Comparison of ENCODE assay signal across 8 cellular contexts in the genomic region with DNA sequence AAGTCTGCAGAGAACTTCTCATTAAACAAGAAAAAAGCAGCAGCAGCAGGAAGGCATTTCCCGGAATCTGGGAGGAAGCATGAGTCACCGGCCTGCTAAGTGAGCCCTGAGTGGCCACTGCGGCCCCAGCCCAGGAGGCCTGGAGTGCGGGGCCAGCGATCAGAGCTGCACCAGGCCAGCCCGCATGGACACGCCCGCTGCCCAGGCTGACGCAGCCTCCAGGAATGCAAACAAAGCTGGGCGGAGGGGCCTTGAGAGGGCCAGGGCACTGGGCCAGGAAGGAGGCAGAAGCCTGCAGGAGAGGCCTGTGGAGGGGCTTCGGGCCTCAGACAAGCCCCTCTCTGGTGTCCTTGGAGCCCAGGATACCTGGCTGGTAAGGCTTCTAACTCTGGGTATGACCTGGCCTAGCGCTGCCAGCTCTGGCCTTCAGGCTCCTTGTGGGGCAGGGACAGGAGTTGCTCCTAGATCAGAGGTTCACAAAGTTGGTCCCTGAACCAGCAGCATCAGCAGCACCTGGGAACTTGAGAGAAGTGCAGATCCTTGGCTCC.
DNase-seq lines count a peak whose midpoint lies in the region; ATAC-seq and TF ChIP-seq lines count a peak whose summit lies in the region.

No MANE protein-coding gene starts in this region.

- no peak for TF ChIP-seq EP300 in transverse colon (IDR thresholded peaks at IDR 0.05; ENCODE audit: low read depth)

- CTCF ChIA-PET in BJ (lab: Yijun Ruan, JAX) = interaction anchor here (0.7 to 2.6 kb wide), 9 partner anchors 14 to 400 kb away, joined by 3 to 13 read pairs (median 4); no protein-coding TSS in a partner anchor

- DNase-seq in BJ (ENCODE audit: low read depth) = peak; percentile 91
- DNase-seq in LoVo (ENCODE audit: low spot score) = peak; percentile 98
- peak; percentile 86 for DNase-seq in colonic mucosa
- DNase-seq in transverse colon = peak; percentile 89
- DNase-seq in DMS153 treated with DMSO at 0.1 percent for 48 hours (lab: John Stamatoyannopoulos, UW; ENCODE audit: unreplicated experiment) = no peak
- no peak for DNase-seq in stimulated activated CD4-positive, alpha-beta T cell treated with anti-CD3 and anti-CD28 coated beads, Interleukin-4, amount 100 ng/mL, for 24 hours

- in situ Hi-C loops in transverse colon (cut with MboI; ENCODE audit: low pct_ligation_motif_present in 1 of 4, low pct_unique_long_range_greater_than_20kb in 1 of 4, low sequenced_read_pairs in 3 of 4) = no loop called here

- no peak for TF ChIP-seq CTCF in BJ (IDR thresholded peaks at IDR 0.05; ENCODE audit: insufficient read depth, low read depth, low read length)
- TF ChIP-seq CTCF in colonic mucosa (IDR thresholded peaks at IDR 0.05) = no peak
- TF ChIP-seq CTCF in liver (IDR thresholded peaks at IDR 0.05; ENCODE audit: low read depth, low read length, missing input control) = no peak
- no peak for TF ChIP-seq CTCF in transverse colon (IDR thresholded peaks at IDR 0.05)

- WGBS in liver = 67% methylated on average over 12 of the region's 12 CpGs
- WGBS in transverse colon (ENCODE audit: low coverage in 1 of 2), 2 donors = 5 to 23% methylated on average over 3 to 12 of the region's 12 CpGs

- POLR2A ChIA-PET in BJ (lab: Charles Lee) = interaction anchor here (0.6 kb wide), 1 partner anchor 39 kb away, joined by 4 read pairs; no protein-coding TSS in a partner anchor

- no peak for TF ChIP-seq RAD21 in liver (IDR thresholded peaks at IDR 0.05)

- intact Hi-C loops in colonic mucosa (cut with DNase I) (no loop called here), transverse colon (cut with DNase I; ENCODE audit: low total_unique reads) (no loop called here)

- H3K27ac ChIP-seq in colonic mucosa = peak overlapping the region; percentile 51
- H3K27ac ChIP-seq in liver (ENCODE audit: low read depth in 1 of 2, low read length in 2 of 2) = no peak overlapping the region
- H3K27ac ChIP-seq in transverse colon = peak overlapping the region; percentile 71 to 81 (median 74)

- peaks cover 17% of the 10 kb centered on the region for H3K4me1 ChIP-seq in colonic mucosa
- H3K4me1 ChIP-seq in liver (ENCODE audit: control insufficient read depth in 4 of 4, insufficient read depth in 4 of 4, low read length in 3 of 4) = no peaks in the 10 kb centered on the region
- H3K4me1 ChIP-seq in transverse colon = peaks cover 17 to 20% (median 19%) of the 10 kb centered on the region in 4 donors

- H3K4me3 ChIP-seq in BJ (ENCODE audit: low read depth, low read length) = no peak overlapping the region
- no peak overlapping the region for H3K4me3 ChIP-seq in colonic mucosa
- H3K4me3 ChIP-seq in liver (ENCODE audit: low read depth in 1 of 3, low read length in 3 of 3) = no peak overlapping the region
- no peak overlapping the region for H3K4me3 ChIP-seq in transverse colon

- no peak for ATAC-seq in GM19351 (IDR thresholded peaks at IDR 0.05; ENCODE audit: unreplicated experiment)

- no peaks in the 10 kb centered on the region for H3K9me3 ChIP-seq in colonic mucosa
- H3K9me3 ChIP-seq in liver (ENCODE audit: control insufficient read depth in 4 of 4, low read length in 3 of 4) = no peaks in the 10 kb centered on the region
- H3K9me3 ChIP-seq in transverse colon = no peaks in the 10 kb centered on the region

- H3K27me3 ChIP-seq in BJ (ENCODE audit: control insufficient read depth, insufficient read depth, low read length) (no peaks in the 10 kb centered on the region), colonic mucosa (no peaks in the 10 kb centered on the region), liver (ENCODE audit: control insufficient read depth in 4 of 4, insufficient read depth in 4 of 4, low read length in 3 of 4) (no peaks in the 10 kb centered on the region), transverse colon (no peaks in the 10 kb centered on the region)

- H3K9ac ChIP-seq in colonic mucosa (ENCODE audit: low read depth in 2 of 2, low read length in 2 of 2) = peak overlapping the region in 1 of 2 donors; percentile 24
- no peak overlapping the region for H3K9ac ChIP-seq in liver (ENCODE audit: low read depth in 1 of 2, low read length in 2 of 2)

- H3K36me3 ChIP-seq in BJ (ENCODE audit: control insufficient read depth, insufficient read depth, low read length) (no peaks in the 10 kb centered on the region), colonic mucosa (no peaks in the 10 kb centered on the region), liver (ENCODE audit: control insufficient read depth in 4 of 4, insufficient read depth in 3 of 4, low read depth in 1 of 4, low read length in 3 of 4) (no peaks in the 10 kb centered on the region), transverse colon (no peaks in the 10 kb centered on the region)

- no peak for TF ChIP-seq POLR2A in transverse colon (IDR thresholded peaks at IDR 0.05)

TF ChIP-seq in liver, 16 proteins besides CTCF, POLR2A, EP300 and RAD21:
- no peak for TF ChIP-seq SP1 (IDR thresholded peaks at IDR 0.05)
- TF ChIP-seq TAF1 (conservative IDR thresholded peaks at IDR 0.05) = no peak
- TF ChIP-seq, protein P1, sequence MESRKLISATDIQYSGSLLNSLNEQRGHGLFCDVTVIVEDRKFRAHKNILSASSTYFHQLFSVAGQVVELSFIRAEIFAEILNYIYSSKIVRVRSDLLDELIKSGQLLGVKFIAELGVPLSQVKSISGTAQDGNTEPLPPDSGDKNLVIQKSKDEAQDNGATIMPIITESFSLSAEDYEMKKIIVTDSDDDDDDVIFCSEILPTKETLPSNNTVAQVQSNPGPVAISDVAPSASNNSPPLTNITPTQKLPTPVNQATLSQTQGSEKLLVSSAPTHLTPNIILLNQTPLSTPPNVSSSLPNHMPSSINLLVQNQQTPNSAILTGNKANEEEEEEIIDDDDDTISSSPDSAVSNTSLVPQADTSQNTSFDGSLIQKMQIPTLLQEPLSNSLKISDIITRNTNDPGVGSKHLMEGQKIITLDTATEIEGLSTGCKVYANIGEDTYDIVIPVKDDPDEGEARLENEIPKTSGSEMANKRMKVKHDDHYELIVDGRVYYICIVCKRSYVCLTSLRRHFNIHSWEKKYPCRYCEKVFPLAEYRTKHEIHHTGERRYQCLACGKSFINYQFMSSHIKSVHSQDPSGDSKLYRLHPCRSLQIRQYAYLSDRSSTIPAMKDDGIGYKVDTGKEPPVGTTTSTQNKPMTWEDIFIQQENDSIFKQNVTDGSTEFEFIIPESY (IDR thresholded peaks at IDR 0.05) = no peak
- no peak for TF ChIP-seq NR2F2 (IDR thresholded peaks at IDR 0.05)
- TF ChIP-seq, protein P2, sequence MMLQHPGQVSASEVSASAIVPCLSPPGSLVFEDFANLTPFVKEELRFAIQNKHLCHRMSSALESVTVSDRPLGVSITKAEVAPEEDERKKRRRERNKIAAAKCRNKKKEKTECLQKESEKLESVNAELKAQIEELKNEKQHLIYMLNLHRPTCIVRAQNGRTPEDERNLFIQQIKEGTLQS (IDR thresholded peaks at IDR 0.05) = no peak
- peak; percentile 83 to 85 for TF ChIP-seq JUND (IDR thresholded peaks at IDR 0.05)
- no peak for TF ChIP-seq FOXA2 (IDR thresholded peaks at IDR 0.05)

Comparison
In these comparisons a context has a peak if more than half of its experiments do, and no peak if none do; other contexts are left out.
1. DNase-seq: peak in BJ (single experiment), LoVo (single experiment), colonic mucosa (single experiment) and transverse colon (single experiment); none in DMS153 treated with DMSO at 0.1 percent for 48 hours (single experiment) and stimulated activated CD4-positive, alpha-beta T cell treated with anti-CD3 and anti-CD28 coated beads, Interleukin-4, amount 100 ng/mL, for 24 hours (single experiment).
2. H3K27ac ChIP-seq: peak in colonic mucosa (single experiment) and transverse colon (4 of 4); none in liver (0 of 2).